In genomic region chr2:147910990-147911473, GRCh38 we compare ENCODE assay signal across 8 cellular contexts.
DNase-seq lines count a peak whose midpoint lies in the region; ATAC-seq, FAIRE-seq and TF ChIP-seq lines count a peak whose summit lies in the region.

No MANE protein-coding gene starts in this region.

- ATAC-seq in lung (ENCODE audit: insufficient read depth, low FRiP score) = no peak
- no peak for ATAC-seq in GM18858 (IDR thresholded peaks at IDR 0.05; ENCODE audit: unreplicated experiment)

- no peak overlapping the region for H3K27ac ChIP-seq in lung (ENCODE audit: low read depth in 1 of 2, low read length in 1 of 2)

- H3K27me3 ChIP-seq in lung (ENCODE audit: control insufficient read depth, insufficient read depth) = no peaks in the 10 kb centered on the region

- TF ChIP-seq CTCF in lung (IDR thresholded peaks at IDR 0.05; ENCODE audit: control extremely low read depth, extremely low read depth) = peak; percentile 67

- peak; percentile 64 for DNase-seq in ACHN
- peak; percentile 40 for DNase-seq in GM03348 (ENCODE audit: low spot score)
- peak; percentile 37 for DNase-seq in MV-4-11 (lab: John Stamatoyannopoulos, UW)
- peak; percentile 66 for DNase-seq in SK-MEL-5 (ENCODE audit: low read depth, low spot score)
- DNase-seq in cerebellum (ENCODE audit: low spot score) = peak; percentile 24
- peak; percentile 30 for DNase-seq in lung (ENCODE audit: low spot score)
- peak; percentile 9 for DNase-seq in urothelium cell line (ENCODE audit: low spot score)

- H3K4me3 ChIP-seq in lung = no peak overlapping the region

- H3K4me1 ChIP-seq in lung (ENCODE audit: control insufficient read depth in 2 of 2, insufficient read depth in 2 of 2, low read length in 2 of 2) = no peaks in the 10 kb centered on the region

- in situ Hi-C loops in ACHN (cut with HindIII; ENCODE audit: low pct_ligation_motif_present, low pct_unique_long_range_greater_than_20kb, low sequenced_read_pairs) = no loop called here
- in situ Hi-C loops in SK-MEL-5 (cut with HindIII; ENCODE audit: low pct_unique_long_range_greater_than_20kb, low sequenced_read_pairs) = no loop called here

- H3K36me3 ChIP-seq in lung (ENCODE audit: control insufficient read depth in 2 of 2, insufficient read depth in 2 of 2, low read length in 2 of 2) = peaks cover 2 to 4% of the 10 kb centered on the region in 2 donors

- FAIRE-seq in urothelium cell line (lab: Jason Lieb, UNC) = no peak

- no peaks in the 10 kb centered on the region for H3K9me3 ChIP-seq in lung (ENCODE audit: control insufficient read depth in 2 of 2, insufficient read depth in 1 of 2, low read length in 1 of 2)

- whole genome bisulfite sequencing in lung, 2 donors = 0 to 1% methylated on average over 2 of the region's 2 CpGs

Comparison
In these comparisons a context has a peak if more than half of its experiments do, and no peak if none do; other contexts are left out.
1. DNase-seq: peak in every context shown above with its lines; median percentile 66 in SK-MEL-5; 64 in ACHN; 40 in GM03348; 37 in MV-4-11; 30 in lung; 24 in cerebellum; 9 in urothelium cell line.